ENCODE assay signal across 23 cellular contexts in the genomic region with DNA sequence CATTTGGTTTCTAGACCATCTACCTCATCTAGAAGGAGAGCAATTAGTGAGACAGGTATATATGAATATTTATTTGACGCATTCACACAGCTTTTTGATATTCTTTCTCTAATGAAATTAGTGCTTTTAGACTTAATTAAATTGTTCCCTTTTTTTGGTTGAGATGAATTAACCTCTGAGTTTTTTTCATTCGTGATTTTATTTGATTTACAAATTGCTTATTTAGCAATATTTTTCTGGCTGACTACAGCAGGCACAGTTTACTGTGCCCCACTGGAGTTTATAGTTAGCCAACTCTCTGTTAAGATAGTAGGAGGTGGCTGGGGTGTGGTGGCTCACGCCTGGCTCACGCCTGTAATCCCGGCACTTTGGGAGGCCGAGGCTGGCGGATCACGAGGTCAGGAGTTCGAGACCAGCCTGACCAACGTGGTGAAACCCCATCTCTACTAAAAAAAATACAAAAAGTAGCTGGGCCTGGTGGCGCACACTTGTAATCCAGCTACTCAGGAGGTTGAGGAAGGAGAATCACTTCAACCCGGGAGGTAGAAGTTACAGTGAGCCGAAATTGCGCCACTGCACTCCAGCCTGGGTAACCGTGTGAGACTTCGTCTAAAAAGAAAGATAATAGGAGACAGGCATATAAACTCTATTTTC.
"Had no signal": no experiment of that assay in that cellular context is flagged by ENCODE, and none has a peak within 500 bp of the region (broad histone marks: within the 10 kb centered on the region; RNA-seq: fewer than 3 reads in every experiment).

No MANE protein-coding gene starts in this region.

- H3K4me3 Mint-ChIP-seq: memory B cell, nephron progenitor cell had no signal

- H3K9me3 ChIP-seq: body of pancreas, left ventricle myocardium inferior, SJCRH30, suprapubic skin, upper lobe of left lung had no signal

- H3K27me3 Mint-ChIP-seq: memory B cell had no signal

- FAIRE-seq: endothelial cell of umbilical vein had no signal

- H3K4me3 ChIP-seq: body of pancreas, coronary artery, left ventricle myocardium inferior, SJCRH30, skin epidermis, suprapubic skin, upper lobe of left lung had no signal

- H3K27ac ChIP-seq: body of pancreas, coronary artery, left ventricle myocardium inferior, SJCRH30, skin epidermis, suprapubic skin, upper lobe of left lung had no signal

- H3K27me3 ChIP-seq: body of pancreas, SJCRH30, suprapubic skin, upper lobe of left lung had no signal

- H3K9me3 Mint-ChIP-seq: memory B cell, nephron progenitor cell had no signal

- H3K4me1 Mint-ChIP-seq: memory B cell, nephron progenitor cell had no signal

- ATAC-seq: body of pancreas had no signal

- H3K4me1 ChIP-seq: body of pancreas, SJCRH30, suprapubic skin, upper lobe of left lung had no signal

- H3K27ac Mint-ChIP-seq: memory B cell had no signal

- DNase-seq: activated CD4-positive, alpha-beta T cell treated with anti-CD3 and anti-CD28 coated beads, Interleukin-2, amount 50 U/mL, for 48 hours; activated CD4-positive, CD25-positive, alpha-beta regulatory T cell treated with anti-CD3 and anti-CD28 coated beads, Interleukin-2, amount 50 U/mL, for 72 hours; activated naive CD4-positive, alpha-beta T cell treated with Interleukin-2 at 50 U/mL for 16 hours; amniotic stem cell; body of pancreas; central memory CD4-positive, alpha-beta T cell; effector CD4-positive, alpha-beta T cell; foreskin fibroblast; hypothalamus; left ventricle myocardium inferior; nephron progenitor cell; occipital lobe; SJCRH30; stimulated activated CD4-positive, alpha-beta T cell treated with anti-CD3 and anti-CD28 coated beads, Interleukin-4, amount 100 ng/mL, for 24 hours; stimulated activated naive CD4-positive, alpha-beta T cell treated with Interleukin-2 at 50 U/mL for 16 hours; SW 1271; T-helper 9 cell had no signal
